Comparison of ENCODE assay signal across 15 cellular contexts in the genomic region with DNA sequence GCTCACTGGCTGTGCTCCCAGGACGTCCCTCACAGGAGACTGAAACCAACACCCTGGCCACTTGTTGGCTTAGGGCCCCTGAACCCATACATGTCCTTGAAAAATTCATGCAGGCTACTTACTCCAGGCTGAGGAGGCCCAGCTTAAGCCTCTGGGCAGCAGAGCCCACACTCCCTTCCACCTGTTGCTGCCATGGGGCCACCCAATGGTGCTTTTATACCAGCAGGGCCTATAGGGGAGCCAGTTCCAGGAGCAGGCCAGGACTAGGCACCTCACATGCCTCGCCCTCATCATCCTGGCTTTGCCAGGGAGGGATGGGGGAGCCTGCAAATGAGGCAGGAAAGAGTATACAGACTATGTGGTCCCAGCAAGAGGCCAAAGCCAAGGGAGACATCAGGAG.
DNase-seq lines count a peak whose midpoint lies in the region; ATAC-seq, FAIRE-seq and TF ChIP-seq lines count a peak whose summit lies in the region.
"Had no signal": no experiment of that assay in that cellular context is flagged by ENCODE, and none has a peak within 500 bp of the region (broad histone marks: within the 10 kb centered on the region; RNA-seq: fewer than 3 reads in every experiment).

No MANE protein-coding gene starts in this region.

- H3K27ac ChIP-seq in heart left ventricle (no peak overlapping the region), layer of hippocampus (ENCODE audit: low read depth, low read length) (peak overlapping the region; percentile 62), small intestine (ENCODE audit: low read depth in 1 of 2, low read length in 1 of 2) (peak overlapping the region; percentile 24 to 71)
- H3K27ac ChIP-seq: 22Rv1, BLaER1, GM23248 had no signal

- H3K4me3 ChIP-seq in heart left ventricle, result no peak overlapping the region
- no peak overlapping the region for H3K4me3 ChIP-seq in small intestine (ENCODE audit: low read depth in 1 of 2, low read length in 2 of 2)
- H3K4me3 ChIP-seq: BLaER1, GM23248 had no signal

- 74 to 93% (median 76%) methylated on average over 2 of the region's 2 CpGs for WGBS in heart left ventricle, 4 donors
- WGBS in small intestine, 3 donors, result 49 to 66% (median 54%) methylated on average over 2 of the region's 2 CpGs

- CTCF ChIA-PET in activated CD4-positive, alpha-beta memory T cell treated with anti-CD3 and anti-CD28 coated beads, Interleukin-2, amount 10 ng/mL, durations not matched to agents 7 days and 5 days (lab: Charles Lee), result no interaction called here

- TF ChIP-seq POLR2A in heart left ventricle (IDR thresholded peaks at IDR 0.05), result no peak

- H3K36me3 Mint-ChIP-seq in activated CD4-positive, alpha-beta memory T cell treated with anti-CD3 and anti-CD28 coated beads, Interleukin-2, amount 10 ng/mL, durations not matched to agents 7 days and 5 days (ENCODE audit: low read depth), result no peaks in the 10 kb centered on the region
- H3K36me3 Mint-ChIP-seq: CD8-positive, alpha-beta memory T cell had no signal

- H3K4me1 ChIP-seq in heart left ventricle, result peaks cover 0 to 18% (median 4%) of the 10 kb centered on the region in 12 donors
- H3K4me1 ChIP-seq in small intestine (ENCODE audit: control insufficient read depth in 2 of 2, insufficient read depth in 1 of 2, low read depth in 1 of 2, low read length in 1 of 2), result peaks cover 0 to 3% of the 10 kb centered on the region in 2 donors

- H3K4me3 Mint-ChIP-seq in activated CD4-positive, alpha-beta memory T cell treated with anti-CD3 and anti-CD28 coated beads, Interleukin-2, amount 10 ng/mL, durations not matched to agents 7 days and 5 days, result no peak overlapping the region
- H3K4me3 Mint-ChIP-seq: CD8-positive, alpha-beta memory T cell had no signal

- peaks cover 2% of the 10 kb centered on the region for H3K9me3 Mint-ChIP-seq in activated CD4-positive, alpha-beta memory T cell treated with anti-CD3 and anti-CD28 coated beads, Interleukin-2, amount 10 ng/mL, durations not matched to agents 7 days and 5 days
- H3K9me3 Mint-ChIP-seq: CD8-positive, alpha-beta memory T cell had no signal

- H3K27me3 ChIP-seq in heart left ventricle (peaks cover 0 to 10% (median 0%) of the 10 kb centered on the region in 9 donors), layer of hippocampus (ENCODE audit: control insufficient read depth, insufficient read depth, low read length) (no peaks in the 10 kb centered on the region), small intestine (ENCODE audit: control insufficient read depth in 2 of 2, insufficient read depth in 2 of 2, low read length in 2 of 2) (no peaks in the 10 kb centered on the region)
- H3K27me3 ChIP-seq: BLaER1 had no signal

- ATAC-seq in heart left ventricle, result peak in 3 of 4 donors; percentile 16 to 24 (median 23)
- no peak for ATAC-seq in SK-N-SH treated with all-trans-retinoic acid at 6 μM for 48 hours
- ATAC-seq: HCT116 had no signal

- peaks cover 7% of the 10 kb centered on the region for H3K27me3 Mint-ChIP-seq in activated CD4-positive, alpha-beta memory T cell treated with anti-CD3 and anti-CD28 coated beads, Interleukin-2, amount 10 ng/mL, durations not matched to agents 7 days and 5 days

- POLR2A ChIA-PET in activated CD4-positive, alpha-beta memory T cell treated with anti-CD3 and anti-CD28 coated beads, Interleukin-2, amount 10 ng/mL, durations not matched to agents 7 days and 5 days (lab: Charles Lee), result no interaction called here

- no peak for TF ChIP-seq CTCF in heart left ventricle (IDR thresholded peaks at IDR 0.05)

- H3K27ac Mint-ChIP-seq in activated CD4-positive, alpha-beta memory T cell treated with anti-CD3 and anti-CD28 coated beads, Interleukin-2, amount 10 ng/mL, durations not matched to agents 7 days and 5 days, result no peak overlapping the region
- H3K27ac Mint-ChIP-seq: CD8-positive, alpha-beta memory T cell had no signal

- H3K9me3 ChIP-seq in heart left ventricle, result no peaks in the 10 kb centered on the region
- H3K9me3 ChIP-seq in small intestine (ENCODE audit: control insufficient read depth, low read depth), result no peaks in the 10 kb centered on the region

- intact Hi-C loops in heart left ventricle (cut with DNase I), result no loop called here
- intact Hi-C loops in cardiac septum (cut with DNase I), result no loop called here

- H3K36me3 ChIP-seq in heart left ventricle (no peaks in the 10 kb centered on the region), small intestine (ENCODE audit: control insufficient read depth in 2 of 2, insufficient read depth in 2 of 2, low read length in 2 of 2) (no peaks in the 10 kb centered on the region)
- H3K36me3 ChIP-seq: BLaER1 had no signal

- no peaks in the 10 kb centered on the region for H3K4me1 Mint-ChIP-seq in activated CD4-positive, alpha-beta memory T cell treated with anti-CD3 and anti-CD28 coated beads, Interleukin-2, amount 10 ng/mL, durations not matched to agents 7 days and 5 days
- H3K4me1 Mint-ChIP-seq: CD8-positive, alpha-beta memory T cell had no signal

- no peak for FAIRE-seq in small intestine (lab: Jason Lieb, UNC)
- FAIRE-seq: H54 had no signal

- DNase-seq in heart left ventricle (no peak), cardiac septum (ENCODE audit: low spot score) (no peak), small intestine (no peak), EL (no peak)
- DNase-seq in stimulated activated CD4-positive, alpha-beta T cell treated with anti-CD3 and anti-CD28 coated beads, Interleukin-12 subunit alpha, Interleukin-12 subunit beta, amount 100 ng/mL, for 4 hours, result no peak
- DNase-seq in activated CD4-positive, alpha-beta memory T cell treated with anti-CD3 and anti-CD28 coated beads, Interleukin-2, amount 10 ng/mL, durations not matched to agents 7 days and 5 days, result no peak
- DNase-seq: CD8-positive, alpha-beta memory T cell; GM23248; IMR-90 had no signal

TF ChIP-seq in SK-N-SH treated with all-trans-retinoic acid at 6 μM for 48 hours, 23 proteins besides CTCF, POLR2A, EP300 and RAD21:
- TF ChIP-seq CSDC2 (CRISPR knock-in tag; IDR thresholded peaks at IDR 0.05) (no peak), ZNF8 (CRISPR knock-in tag; IDR thresholded peaks at IDR 0.05) (no peak), ZFP30 (CRISPR knock-in tag; IDR thresholded peaks at IDR 0.05) (no peak), PATZ1 (CRISPR knock-in tag; IDR thresholded peaks at IDR 0.05; ENCODE audit: borderline replicate concordance) (no peak), ZNF70 (CRISPR knock-in tag; IDR thresholded peaks at IDR 0.05) (no peak), BACH2 (CRISPR knock-in tag; IDR thresholded peaks at IDR 0.05; ENCODE audit: borderline replicate concordance) (no peak), ARNTL (CRISPR knock-in tag; IDR thresholded peaks at IDR 0.05; ENCODE audit: borderline replicate concordance, low read depth) (no peak), ZC3H10 (CRISPR knock-in tag; IDR thresholded peaks at IDR 0.05) (no peak), TOX (CRISPR knock-in tag; IDR thresholded peaks at IDR 0.05; ENCODE audit: borderline replicate concordance) (no peak), ZNF565 (CRISPR knock-in tag; conservative IDR thresholded peaks at IDR 0.05; ENCODE audit: low read depth) (no peak)
- TF ChIP-seq, protein P1, sequence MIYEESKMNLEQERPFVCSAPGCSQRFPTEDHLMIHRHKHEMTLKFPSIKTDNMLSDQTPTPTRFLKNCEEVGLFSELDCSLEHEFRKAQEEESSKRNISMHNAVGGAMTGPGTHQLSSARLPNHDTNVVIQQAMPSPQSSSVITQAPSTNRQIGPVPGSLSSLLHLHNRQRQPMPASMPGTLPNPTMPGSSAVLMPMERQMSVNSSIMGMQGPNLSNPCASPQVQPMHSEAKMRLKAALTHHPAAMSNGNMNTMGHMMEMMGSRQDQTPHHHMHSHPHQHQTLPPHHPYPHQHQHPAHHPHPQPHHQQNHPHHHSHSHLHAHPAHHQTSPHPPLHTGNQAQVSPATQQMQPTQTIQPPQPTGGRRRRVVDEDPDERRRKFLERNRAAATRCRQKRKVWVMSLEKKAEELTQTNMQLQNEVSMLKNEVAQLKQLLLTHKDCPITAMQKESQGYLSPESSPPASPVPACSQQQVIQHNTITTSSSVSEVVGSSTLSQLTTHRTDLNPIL (CRISPR knock-in tag; IDR thresholded peaks at IDR 0.05; ENCODE audit: low read depth), result no peak
TF ChIP-seq in SK-N-SH treated with all-trans-retinoic acid at 6 μM for 48 hours: peak in this region for 0.

Comparison
In these comparisons a context has a peak if more than half of its experiments do, and no peak if none do; other contexts are left out.
1. H3K27ac ChIP-seq: peak in layer of hippocampus (single experiment) and small intestine (2 of 2); none in heart left ventricle (0 of 12).